Comparison of ENCODE assay signal across 8 cellular contexts in genomic region chr4:173370130-173370476, GRCh38. TPM values are rescaled to one million over a fixed set of nuclear protein-coding genes. Genes with fewer than 3 reads are reported as not detected.
A peak's percentile ranks its signal among the peaks of the same experiment; 100 is the strongest.
DNase-seq lines count a peak whose midpoint lies in the region; ATAC-seq, FAIRE-seq and TF ChIP-seq lines count a peak whose summit lies in the region.

No MANE protein-coding gene starts in this region.

- H3K27me3 ChIP-seq in dorsolateral prefrontal cortex = no peaks in the 10 kb centered on the region
- no peaks in the 10 kb centered on the region for H3K27me3 ChIP-seq in mucosa of stomach (ENCODE audit: control insufficient read depth, insufficient read depth, low read length)

- intact Hi-C loops in dorsolateral prefrontal cortex (cut with DNase I) = loop anchor here (1.0 to 2.0 kb wide), 3 partner anchors 36 to 46 kb away; partner anchors contain the start of gene HMGB2 (in 1 of the 2)

- H3K9ac ChIP-seq in mucosa of stomach (ENCODE audit: low read length) = peak overlapping the region; percentile 93

- H3K9me3 ChIP-seq in mucosa of stomach (ENCODE audit: control insufficient read depth, low read length) = no peaks in the 10 kb centered on the region

- H3K4me1 Mint-ChIP-seq in stimulated activated naive CD8-positive, alpha-beta T cell treated with anti-CD3 and anti-CD28 coated beads, Interleukin-15, amount 100 ng/mL, for 72 hours = peaks cover 32% of the 10 kb centered on the region

- H3K27ac Mint-ChIP-seq in stimulated activated naive CD8-positive, alpha-beta T cell treated with anti-CD3 and anti-CD28 coated beads, Interleukin-15, amount 100 ng/mL, for 72 hours = peak overlapping the region; percentile 98

- TF ChIP-seq CTCF in dorsolateral prefrontal cortex (IDR thresholded peaks at IDR 0.05 in 54 of 56, conservative IDR thresholded peaks at IDR 0.05 in 2 of 56; ENCODE audit: low read depth in 1 of 56, partially characterized antibody in 56 of 56) = peak in 1 of 56 donors; percentile 3

- peak; percentile 15 for ATAC-seq in GM18907 (IDR thresholded peaks at IDR 0.05; ENCODE audit: unreplicated experiment)
- peak; percentile 0 for ATAC-seq in HG03095 (IDR thresholded peaks at IDR 0.05; ENCODE audit: unreplicated experiment)
- peak; percentile 53 for ATAC-seq in stimulated activated naive CD8-positive, alpha-beta T cell treated with anti-CD3 and anti-CD28 coated beads, Interleukin-15, amount 100 ng/mL, for 72 hours

- peak; percentile 27 to 53 (median 52) for DNase-seq in activated CD4-positive, CD25-positive, alpha-beta regulatory T cell (lab: John Stamatoyannopoulos, UW)
- peak in 6 of 10 donors; percentile 15 to 52 (median 42) for DNase-seq in dorsolateral prefrontal cortex
- DNase-seq in stimulated activated naive CD8-positive, alpha-beta T cell treated with anti-CD3 and anti-CD28 coated beads, Interleukin-15, amount 100 ng/mL, for 72 hours = no peak
- DNase-seq in RCC 7860 (ENCODE audit: low spot score) = no peak
- DNase-seq in islet precursor cell = no peak

- H3K36me3 ChIP-seq in mucosa of stomach (ENCODE audit: control insufficient read depth, insufficient read depth, low read length) = no peaks in the 10 kb centered on the region

- H3K4me1 ChIP-seq in mucosa of stomach (ENCODE audit: control insufficient read depth, insufficient read depth, low read length) = peaks cover 11% of the 10 kb centered on the region

- FAIRE-seq in RCC 7860 (lab: Jason Lieb, UNC) = no peak

- H3K9me3 Mint-ChIP-seq in stimulated activated naive CD8-positive, alpha-beta T cell treated with anti-CD3 and anti-CD28 coated beads, Interleukin-15, amount 100 ng/mL, for 72 hours = no peaks in the 10 kb centered on the region

- H3K27ac ChIP-seq in dorsolateral prefrontal cortex = peak overlapping the region; percentile 87 to 100 (median 98)

- H3K4me3 ChIP-seq in dorsolateral prefrontal cortex (peak overlapping the region; percentile 42 to 93 (median 83)), mucosa of stomach (ENCODE audit: low read length) (peak overlapping the region; percentile 89)

- peaks cover 17% of the 10 kb centered on the region for H3K27me3 Mint-ChIP-seq in stimulated activated naive CD8-positive, alpha-beta T cell treated with anti-CD3 and anti-CD28 coated beads, Interleukin-15, amount 100 ng/mL, for 72 hours

- peak overlapping the region; percentile 100 for H3K4me3 Mint-ChIP-seq in stimulated activated naive CD8-positive, alpha-beta T cell treated with anti-CD3 and anti-CD28 coated beads, Interleukin-15, amount 100 ng/mL, for 72 hours

RNA-seq across cellular contexts. Expression of gene SAP30, which starts 0.7 kb away (rescaled TPM):
- 10 to 100 TPM; 15.2 to 36.3 (median 25.7) TPM for total RNA-seq in dorsolateral prefrontal cortex

RNA-seq across cellular contexts. Expression of gene SCRG1, which starts 28.8 kb away (rescaled TPM):
- total RNA-seq in dorsolateral prefrontal cortex = 10 to 100 TPM; 10.1 to 68.8 (median 28.2) TPM

RNA-seq across cellular contexts. Expression of gene HMGB2, which starts 35.9 kb away (rescaled TPM):
- 10 to 100 TPM; 21.0 to 95.1 (median 33.9) TPM for total RNA-seq in dorsolateral prefrontal cortex

Comparison
In these comparisons a context has a peak if more than half of its experiments do, and no peak if none do; other contexts are left out.
1. ATAC-seq: peak in every context shown above with its lines; median percentile 53 in stimulated activated naive CD8-positive, alpha-beta T cell treated with anti-CD3 and anti-CD28 coated beads, Interleukin-15, amount 100 ng/mL, for 72 hours; 15 in GM18907; 0 in HG03095.
2. DNase-seq: peak in activated CD4-positive, CD25-positive, alpha-beta regulatory T cell (4 of 4) and dorsolateral prefrontal cortex (6 of 10); none in stimulated activated naive CD8-positive, alpha-beta T cell treated with anti-CD3 and anti-CD28 coated beads, Interleukin-15, amount 100 ng/mL, for 72 hours (0 of 2), RCC 7860 (single experiment) and islet precursor cell (single experiment).